9 cellular contexts compared by ENCODE assay signal in the genomic region with DNA sequence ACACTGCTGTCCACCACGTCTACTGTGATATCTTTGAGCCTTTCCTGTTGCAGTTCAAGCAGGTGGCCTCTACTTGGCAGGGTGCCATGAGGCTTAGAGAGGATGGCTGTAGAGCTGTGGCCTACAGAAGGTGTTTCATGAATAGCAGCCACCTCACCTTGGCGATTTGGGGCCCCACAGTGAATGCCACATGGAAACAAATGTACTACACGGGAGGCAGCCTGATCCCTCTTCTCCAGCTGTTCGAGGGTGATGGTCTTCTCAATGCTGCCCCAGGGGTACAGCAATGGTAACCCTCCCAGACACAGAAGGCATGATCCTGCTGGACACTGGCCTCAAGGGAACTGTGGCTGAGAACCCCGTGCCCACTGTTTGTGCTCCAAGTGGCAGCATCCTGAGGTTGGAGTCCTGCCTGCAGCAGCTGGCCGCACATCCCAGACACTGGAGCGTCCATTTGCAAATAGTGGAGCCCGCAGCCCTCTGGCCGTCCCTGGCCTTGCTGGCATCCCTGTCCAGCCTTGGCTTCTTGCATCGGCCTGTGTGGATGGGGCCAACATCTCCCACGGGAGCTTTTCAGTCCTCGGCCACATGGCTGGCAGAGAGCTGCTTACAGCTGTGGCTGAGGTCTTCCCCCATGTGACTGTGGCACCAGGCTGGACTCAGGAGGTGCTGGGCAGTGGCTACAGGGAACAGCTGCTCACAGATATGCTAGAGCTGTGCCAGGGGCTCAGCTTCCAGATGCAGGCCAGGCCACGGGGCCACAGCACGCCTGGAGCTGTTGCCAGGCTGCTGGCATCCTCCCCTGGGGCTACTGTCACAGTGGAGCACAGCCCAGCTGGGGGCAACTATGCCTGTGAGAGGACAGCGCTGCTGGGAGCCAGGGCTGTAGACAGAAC.
DNase-seq lines count a peak whose midpoint lies in the region; ATAC-seq and TF ChIP-seq lines count a peak whose summit lies in the region.
"Had no signal": no experiment of that assay in that cellular context is flagged by ENCODE, and none has a peak within 500 bp of the region (broad histone marks: within the 10 kb centered on the region; RNA-seq: fewer than 3 reads in every experiment).

No MANE protein-coding gene starts in this region.

- ATAC-seq in GM18520 (IDR thresholded peaks at IDR 0.05; ENCODE audit: unreplicated experiment) = no peak

- no peaks in the 10 kb centered on the region for H3K4me1 Mint-ChIP-seq in endothelial cell (ENCODE audit: unreplicated experiment)
- H3K4me1 Mint-ChIP-seq: natural killer cell had no signal

- no peak overlapping the region for H3K27ac Mint-ChIP-seq in endothelial cell (ENCODE audit: unreplicated experiment)
- H3K27ac Mint-ChIP-seq: natural killer cell had no signal

- H3K27me3 ChIP-seq in adipocyte (replicated peaks; ENCODE audit: control insufficient read depth, insufficient read depth, low read length) = peaks cover 42% of the 10 kb centered on the region

- no peaks in the 10 kb centered on the region for H3K27me3 Mint-ChIP-seq in endothelial cell (ENCODE audit: unreplicated experiment)

- no peaks in the 10 kb centered on the region for H3K9me3 ChIP-seq in adipocyte (ENCODE audit: control insufficient read depth, low read length)

- H3K36me3 ChIP-seq in adipocyte (ENCODE audit: control insufficient read depth, insufficient read depth, low read length, severe bottlenecking) = no peaks in the 10 kb centered on the region

- H3K4me3 Mint-ChIP-seq in endothelial cell (ENCODE audit: unreplicated experiment) = no peak overlapping the region
- H3K4me3 Mint-ChIP-seq: natural killer cell had no signal

- no peaks in the 10 kb centered on the region for H3K9me3 Mint-ChIP-seq in endothelial cell (ENCODE audit: unreplicated experiment)
- H3K9me3 Mint-ChIP-seq: natural killer cell had no signal

- peaks cover 15% of the 10 kb centered on the region for H3K4me1 ChIP-seq in adipocyte (ENCODE audit: control insufficient read depth, insufficient read depth, low read length)

- H3K27ac ChIP-seq in temporal lobe (ENCODE audit: low read depth, low read length) = peak overlapping the region; percentile 57

- no peak overlapping the region for H3K9ac ChIP-seq in adipocyte (ENCODE audit: low read length)

- TF ChIP-seq CTCF in endothelial cell (IDR thresholded peaks at IDR 0.05; ENCODE audit: unreplicated experiment) = no peak

- no peaks in the 10 kb centered on the region for H3K36me3 Mint-ChIP-seq in endothelial cell (ENCODE audit: low read depth, unreplicated experiment)
- H3K36me3 Mint-ChIP-seq: natural killer cell had no signal

- no peak overlapping the region for H3K4me3 ChIP-seq in adipocyte (ENCODE audit: low read length)

- DNase-seq in NCI-H1436 (lab: John Stamatoyannopoulos, UW) = peak; percentile 35
- DNase-seq in NCI-H1436 treated with DMSO at 0.1 percent for 48 hours (lab: John Stamatoyannopoulos, UW) = no peak
- DNase-seq in adipocyte (ENCODE audit: low read depth) = peak; percentile 15
- DNase-seq in hypothalamus (lab: John Stamatoyannopoulos, UW) = peak; percentile 23 to 97 (median 84)
- DNase-seq in activated CD4-positive, alpha-beta T cell treated with anti-CD3 and anti-CD28 coated beads, Interleukin-2, amount 50 U/mL, for 48 hours = no peak
- DNase-seq in endothelial cell (ENCODE audit: low spot score) = no peak
- DNase-seq: natural killer cell had no signal

Comparison
In these comparisons a context has a peak if more than half of its experiments do, and no peak if none do; other contexts are left out.
1. DNase-seq: peak in NCI-H1436 (single experiment), adipocyte (single experiment) and hypothalamus (51 of 51); none in NCI-H1436 treated with DMSO at 0.1 percent for 48 hours (single experiment), activated CD4-positive, alpha-beta T cell treated with anti-CD3 and anti-CD28 coated beads, Interleukin-2, amount 50 U/mL, for 48 hours (0 of 2) and endothelial cell (single experiment).